Comparison of ENCODE assay signal across 8 cellular contexts in genomic region chr9:86281577-86282076, GRCh38. TPM values are rescaled to one million over a fixed set of nuclear protein-coding genes. Genes with fewer than 3 reads are reported as not detected.
A peak's percentile ranks its signal among the peaks of the same experiment; 100 is the strongest.
DNase-seq lines count a peak whose midpoint lies in the region; ATAC-seq, FAIRE-seq and TF ChIP-seq lines count a peak whose summit lies in the region.

No MANE protein-coding gene starts in this region.

- no peaks in the 10 kb centered on the region for H3K27me3 Mint-ChIP-seq in CD8-positive, alpha-beta T cell (ENCODE audit: low read depth)
- H3K27me3 Mint-ChIP-seq in activated naive CD8-positive, alpha-beta T cell treated with anti-CD3 and anti-CD28 coated beads for 36 hours: no peaks in the 10 kb centered on the region

- FAIRE-seq in GM12892 (lab: Jason Lieb, UNC): no peak

- DNase-seq in CD8-positive, alpha-beta T cell: peak in 1 of 7 experiments; percentile 16
- DNase-seq in HPDE6-E6E7 (ENCODE audit: extremely low spot score): peak; percentile 12
- DNase-seq in activated naive CD8-positive, alpha-beta T cell treated with anti-CD3 and anti-CD28 coated beads for 36 hours: no peak
- peak; percentile 30 for DNase-seq in iPS-NIHi11 (ENCODE audit: low spot score)
- DNase-seq in mucosa of gallbladder (ENCODE audit: low spot score): no peak
- DNase-seq in GM12892 (ENCODE audit: insufficient read length): no peak

- TF ChIP-seq POLR2A in GM12892 (IDR thresholded peaks at IDR 0.05; ENCODE audit: low read depth, low read length): no peak

- CTCF ChIA-PET in CD8-positive, alpha-beta T cell (lab: Charles Lee): no interaction called here

- H3K9me3 Mint-ChIP-seq in CD8-positive, alpha-beta T cell: no peaks in the 10 kb centered on the region
- H3K9me3 Mint-ChIP-seq in activated naive CD8-positive, alpha-beta T cell treated with anti-CD3 and anti-CD28 coated beads for 36 hours: no peaks in the 10 kb centered on the region

- peaks cover 32% of the 10 kb centered on the region for H3K4me1 ChIP-seq in CD8-positive, alpha-beta T cell (ENCODE audit: insufficient read depth, low read length)
- H3K4me1 ChIP-seq in stomach smooth muscle (ENCODE audit: control insufficient read depth, insufficient read depth, low read length): peaks cover 16% of the 10 kb centered on the region

- H3K27ac Mint-ChIP-seq in CD8-positive, alpha-beta T cell: peak overlapping the region; percentile 94
- H3K27ac Mint-ChIP-seq in activated naive CD8-positive, alpha-beta T cell treated with anti-CD3 and anti-CD28 coated beads for 36 hours: peak overlapping the region; percentile 95

- peak overlapping the region; percentile 83 to 84 for H3K9ac ChIP-seq in stomach smooth muscle (ENCODE audit: low read length in 2 of 2)

- H3K27me3 ChIP-seq in CD8-positive, alpha-beta T cell (ENCODE audit: insufficient read depth, low read length): no peaks in the 10 kb centered on the region
- no peaks in the 10 kb centered on the region for H3K27me3 ChIP-seq in stomach smooth muscle (ENCODE audit: control insufficient read depth in 1 of 2, insufficient read depth in 2 of 2, low read length in 2 of 2)

- peak overlapping the region; percentile 90 for H3K4me3 Mint-ChIP-seq in CD8-positive, alpha-beta T cell
- peak overlapping the region; percentile 85 for H3K4me3 Mint-ChIP-seq in activated naive CD8-positive, alpha-beta T cell treated with anti-CD3 and anti-CD28 coated beads for 36 hours

- H3K36me3 ChIP-seq in CD8-positive, alpha-beta T cell (ENCODE audit: insufficient read depth, low read length): no peaks in the 10 kb centered on the region
- peaks cover 0 to 4% of the 10 kb centered on the region in 2 donors for H3K36me3 ChIP-seq in stomach smooth muscle (ENCODE audit: control insufficient read depth in 2 of 2, insufficient read depth in 2 of 2, low read length in 2 of 2)

- H3K4me1 Mint-ChIP-seq in CD8-positive, alpha-beta T cell (ENCODE audit: low read depth): peaks cover 50% of the 10 kb centered on the region
- H3K4me1 Mint-ChIP-seq in activated naive CD8-positive, alpha-beta T cell treated with anti-CD3 and anti-CD28 coated beads for 36 hours: peaks cover 44% of the 10 kb centered on the region

- POLR2A ChIA-PET in CD8-positive, alpha-beta T cell (lab: Charles Lee): interaction anchor here (0.6 to 1.8 kb wide), 8 partner anchors 11 to 339 kb away, joined by 3 to 7 read pairs (median 3); partner anchors contain the start of gene TUT7

- peak overlapping the region; percentile 87 for H3K27ac ChIP-seq in CD8-positive, alpha-beta T cell (ENCODE audit: low read depth, low read length)
- peak overlapping the region; percentile 88 for H3K27ac ChIP-seq in stomach smooth muscle (ENCODE audit: low read length)

- H3K9me3 ChIP-seq in CD8-positive, alpha-beta T cell (ENCODE audit: low read length): no peaks in the 10 kb centered on the region
- H3K9me3 ChIP-seq in stomach smooth muscle (ENCODE audit: control insufficient read depth in 2 of 2, low read length in 2 of 2): no peaks in the 10 kb centered on the region

- H3K4me3 ChIP-seq in CD8-positive, alpha-beta T cell (ENCODE audit: low read depth, low read length): peak overlapping the region; percentile 62
- peak overlapping the region; percentile 94 to 96 for H3K4me3 ChIP-seq in stomach smooth muscle (ENCODE audit: low read length in 2 of 2)

- no peak for ATAC-seq in CD8-positive, alpha-beta T cell
- peak; percentile 30 for ATAC-seq in GM19397 (IDR thresholded peaks at IDR 0.05; ENCODE audit: unreplicated experiment)

- H3K36me3 Mint-ChIP-seq in CD8-positive, alpha-beta T cell: peaks cover 28% of the 10 kb centered on the region
- H3K36me3 Mint-ChIP-seq in activated naive CD8-positive, alpha-beta T cell treated with anti-CD3 and anti-CD28 coated beads for 36 hours: peaks cover 18% of the 10 kb centered on the region

- no peak for TF ChIP-seq CTCF in CD8-positive, alpha-beta T cell (IDR thresholded peaks at IDR 0.05)

- intact Hi-C loops in CD8-positive, alpha-beta T cell (cut with DNase I, micrococcal nuclease): loop anchor here (1.0 to 10.0 kb wide), 11 partner anchors 22 to 1693 kb away; partner anchors contain the start of genes GAS1 (in 2 of the 2), NAA35 (in 2 of the 2), TUT7 (in 2 of the 2) and AGTPBP1 (in 1 of the 2)

RNA-seq across cellular contexts. Expression of gene ISCA1, which starts 0.7 kb away (rescaled TPM):
- total RNA-seq in CD8-positive, alpha-beta T cell: 100 to 1,000 TPM; 116 to 119 TPM
- 10 to 100 TPM; 33.9 to 35.8 TPM for total RNA-seq in activated naive CD8-positive, alpha-beta T cell treated with anti-CD3 and anti-CD28 coated beads for 36 hours
- total RNA-seq in mucosa of gallbladder: 34.6 TPM
- polyA plus RNA-seq in GM12892 (2012; ENCODE audit: missing spikeins): 24.7 TPM

RNA-seq across cellular contexts. Expression of gene C9orf153, which starts 22.2 kb away (rescaled TPM):
- under 1 TPM; 0.54 to 0.58 TPM for total RNA-seq in CD8-positive, alpha-beta T cell
- total RNA-seq in activated naive CD8-positive, alpha-beta T cell treated with anti-CD3 and anti-CD28 coated beads for 36 hours: under 1 TPM in 1 of 2 experiments, not detected in 1; 0.38 TPM
- total RNA-seq in mucosa of gallbladder: 0.23 TPM
- 0.38 TPM for polyA plus RNA-seq in GM12892 (2012; ENCODE audit: missing spikeins)

Comparison
In these comparisons a context has a peak if more than half of its experiments do, and no peak if none do; other contexts are left out.
1. DNase-seq: peak in HPDE6-E6E7 (single experiment) and iPS-NIHi11 (single experiment); none in activated naive CD8-positive, alpha-beta T cell treated with anti-CD3 and anti-CD28 coated beads for 36 hours (single experiment), mucosa of gallbladder (single experiment) and GM12892 (single experiment).